In genomic region chr13:112576768-112577167, GRCh38 we compare ENCODE assay signal across 17 cellular contexts. TPM values are rescaled to one million over a fixed set of nuclear protein-coding genes. Genes with fewer than 3 reads are reported as not detected.
DNase-seq lines count a peak whose midpoint lies in the region; ATAC-seq, FAIRE-seq and TF ChIP-seq lines count a peak whose summit lies in the region.
"Had no signal": no experiment of that assay in that cellular context is flagged by ENCODE, and none has a peak within 500 bp of the region (broad histone marks: within the 10 kb centered on the region; RNA-seq: fewer than 3 reads in every experiment).

No MANE protein-coding gene starts in this region.

- CTCF ChIA-PET in HepG2 (lab: Yijun Ruan, JAX; ENCODE audit: low intra/inter-chr PET ratio, low total read pairs): no interaction called here

- BruUV-seq in HepG2 (replicated peaks; lab: Mats Ljungman, UMichigan): no TSS peak

- H3K36me3 Mint-ChIP-seq in astrocyte (ENCODE audit: low read depth, unreplicated experiment): peaks cover 8% of the 10 kb centered on the region

- no peak overlapping the region for H3K4me3 ChIP-seq in liver (ENCODE audit: low read depth in 1 of 3, low read length in 3 of 3)
- H3K4me3 ChIP-seq in HepG2 (replicated peaks in 1 of 3; ENCODE audit: insufficient read depth in 1 of 3, low read depth in 2 of 3, low read length in 3 of 3): no peak overlapping the region
- H3K4me3 ChIP-seq in astrocyte (ENCODE audit: insufficient read depth, low read depth, low read length): no peak overlapping the region

- POLR2A ChIA-PET in HepG2 (lab: Yijun Ruan, JAX): no interaction called here

- TF ChIP-seq RAD21 in liver (IDR thresholded peaks at IDR 0.05) (no peak), HepG2 (CRISPR knock-in tag; IDR thresholded peaks at IDR 0.05) (no peak)

- TF ChIP-seq CTCF in liver (IDR thresholded peaks at IDR 0.05; ENCODE audit: low read depth, low read length, missing input control) (no peak), HepG2 (CRISPR knock-in tag; IDR thresholded peaks at IDR 0.05) (no peak), astrocyte (IDR thresholded peaks at IDR 0.05; ENCODE audit: insufficient read depth, low read depth, low read length) (no peak)

- H3K36me3 ChIP-seq in liver (ENCODE audit: control insufficient read depth in 4 of 4, insufficient read depth in 3 of 4, low read depth in 1 of 4, low read length in 3 of 4) (no peaks in the 10 kb centered on the region), HepG2 (replicated peaks in 1 of 2; ENCODE audit: control insufficient read depth in 1 of 2, insufficient read depth in 2 of 2, low read length in 2 of 2) (no peaks in the 10 kb centered on the region), astrocyte (ENCODE audit: insufficient read depth, low read length) (no peaks in the 10 kb centered on the region)

- peaks cover 13% of the 10 kb centered on the region for H3K4me1 Mint-ChIP-seq in astrocyte (ENCODE audit: low read depth, unreplicated experiment)
- H3K4me1 Mint-ChIP-seq in stimulated activated naive CD8-positive, alpha-beta T cell treated with anti-CD3 and anti-CD28 coated beads, Interleukin-15, amount 100 ng/mL, for 72 hours: peaks cover 55% of the 10 kb centered on the region

- intact Hi-C loops in HepG2 (cut with micrococcal nuclease; ENCODE audit: unreplicated experiment): no loop called here

- no peak overlapping the region for H3K4me3 Mint-ChIP-seq in astrocyte (ENCODE audit: unreplicated experiment)
- no peak overlapping the region for H3K4me3 Mint-ChIP-seq in stimulated activated naive CD8-positive, alpha-beta T cell treated with anti-CD3 and anti-CD28 coated beads, Interleukin-15, amount 100 ng/mL, for 72 hours
- H3K4me3 Mint-ChIP-seq: B cell; CD4-positive, alpha-beta T cell had no signal

- H3K9me3 ChIP-seq in liver (ENCODE audit: control insufficient read depth in 4 of 4, low read length in 3 of 4) (no peaks in the 10 kb centered on the region), HepG2 (ENCODE audit: low read length) (no peaks in the 10 kb centered on the region), astrocyte (ENCODE audit: insufficient read depth, low read depth, low read length) (no peaks in the 10 kb centered on the region)

- H3K27me3 ChIP-seq in liver (ENCODE audit: control insufficient read depth in 4 of 4, insufficient read depth in 4 of 4, low read length in 3 of 4) (no peaks in the 10 kb centered on the region), HepG2 (ENCODE audit: control insufficient read depth in 1 of 2, insufficient read depth in 2 of 2, low read length in 2 of 2) (no peaks in the 10 kb centered on the region), astrocyte (ENCODE audit: insufficient read depth, low read length) (no peaks in the 10 kb centered on the region)

- TF ChIP-seq POLR2A in HepG2 (IDR thresholded peaks at IDR 0.05; ENCODE audit: insufficient read depth in 1 of 2, low read depth in 2 of 2, low read length in 2 of 2): no peak

- H4K20me1 ChIP-seq in HepG2 (ENCODE audit: insufficient read depth, low read length) (no peaks in the 10 kb centered on the region; the same call in 1 of the 2 replicates), astrocyte (ENCODE audit: insufficient read depth, low read length) (peaks cover 54% of the 10 kb centered on the region)

- peaks cover 12% of the 10 kb centered on the region for H3K9me3 Mint-ChIP-seq in astrocyte (ENCODE audit: unreplicated experiment)
- peaks cover 0 to 7% of the 10 kb centered on the region in 2 donors for H3K9me3 Mint-ChIP-seq in stimulated activated naive CD8-positive, alpha-beta T cell treated with anti-CD3 and anti-CD28 coated beads, Interleukin-15, amount 100 ng/mL, for 72 hours
- H3K9me3 Mint-ChIP-seq: CD4-positive, alpha-beta T cell had no signal

- no peak overlapping the region for H3K27ac ChIP-seq in liver (ENCODE audit: low read depth in 1 of 2, low read length in 2 of 2)
- H3K27ac ChIP-seq in HepG2 (ENCODE audit: extremely low read length, insufficient read depth, low read length): no peak overlapping the region
- no peak overlapping the region for H3K27ac ChIP-seq in astrocyte (ENCODE audit: low read depth, low read length)

- no peak for TF ChIP-seq EP300 in HepG2 (IDR thresholded peaks at IDR 0.05; ENCODE audit: low read depth in 2 of 2, low read length in 2 of 2)
- no peak for TF ChIP-seq EP300 in HepG2 (CRISPR knock-in tag; IDR thresholded peaks at IDR 0.05; ENCODE audit: borderline replicate concordance)

- H3K27ac Mint-ChIP-seq in astrocyte (ENCODE audit: unreplicated experiment): peak overlapping the region; percentile 14
- no peak overlapping the region for H3K27ac Mint-ChIP-seq in stimulated activated naive CD8-positive, alpha-beta T cell treated with anti-CD3 and anti-CD28 coated beads, Interleukin-15, amount 100 ng/mL, for 72 hours
- H3K27ac Mint-ChIP-seq: B cell; CD4-positive, alpha-beta T cell; IgD-negative memory B cell had no signal

- in situ Hi-C loops in HepG2 (cut with HindIII; ENCODE audit: extremely low pct_ligation_motif_present, low pct_unique_long_range_greater_than_20kb): no loop called here

- no peak overlapping the region for H3K9ac ChIP-seq in liver (ENCODE audit: low read depth in 1 of 2, low read length in 2 of 2)
- no peak overlapping the region for H3K9ac ChIP-seq in HepG2 (ENCODE audit: insufficient read depth, low read depth, low read length)
- H3K9ac ChIP-seq in astrocyte (ENCODE audit: low read length): no peak overlapping the region

- DNase-seq in HepG2 (ENCODE audit: low spot score) (no peak), astrocyte (ENCODE audit: low read depth) (no peak)
- DNase-seq in stimulated activated naive CD8-positive, alpha-beta T cell treated with anti-CD3 and anti-CD28 coated beads, Interleukin-15, amount 100 ng/mL, for 72 hours: no peak
- DNase-seq: C1 segment of cervical spinal cord; Calu3; CD4-positive, alpha-beta T cell; DMS 273 treated with DMSO at 0.1 percent for 48 hours; EL had no signal

- FAIRE-seq in HepG2 (lab: Jason Lieb, UNC) (no peak), astrocyte (lab: Jason Lieb, UNC) (no peak), islet of Langerhans (lab: Jason Lieb, UNC) (peak; percentile 60)
- FAIRE-seq: A204.1, G401.6 had no signal

- H2AFZ ChIP-seq in HepG2 (ENCODE audit: low read length): no peak overlapping the region
- H2AFZ ChIP-seq in astrocyte (ENCODE audit: low read depth, low read length): no peak overlapping the region

- H3K79me2 ChIP-seq in HepG2 (ENCODE audit: insufficient read depth, low read length) (peaks cover 81% of the 10 kb centered on the region), astrocyte (ENCODE audit: insufficient read depth, low read length) (peaks cover 93% of the 10 kb centered on the region)

- H3K4me2 ChIP-seq in HepG2 (ENCODE audit: low read depth, low read length) (no peak overlapping the region), astrocyte (ENCODE audit: low read length) (no peak overlapping the region)

- H3K4me1 ChIP-seq in liver (ENCODE audit: control insufficient read depth in 4 of 4, insufficient read depth in 4 of 4, low read length in 3 of 4) (peaks cover 0 to 23% (median 10%) of the 10 kb centered on the region in 4 donors), HepG2 (ENCODE audit: insufficient read depth, low read length) (peaks cover 20% of the 10 kb centered on the region), astrocyte (ENCODE audit: insufficient read depth, low read length) (no peaks in the 10 kb centered on the region)

- H3K27me3 Mint-ChIP-seq in astrocyte (ENCODE audit: low read depth, unreplicated experiment): no peaks in the 10 kb centered on the region
- H3K27me3 Mint-ChIP-seq in stimulated activated naive CD8-positive, alpha-beta T cell treated with anti-CD3 and anti-CD28 coated beads, Interleukin-15, amount 100 ng/mL, for 72 hours: no peaks in the 10 kb centered on the region
- H3K27me3 Mint-ChIP-seq: B cell; CD4-positive, alpha-beta T cell; IgD-negative memory B cell had no signal

- no peak for ATAC-seq in HepG2
- ATAC-seq in GM18511 (IDR thresholded peaks at IDR 0.05; ENCODE audit: unreplicated experiment): no peak
- ATAC-seq in stimulated activated naive CD8-positive, alpha-beta T cell treated with anti-CD3 and anti-CD28 coated beads, Interleukin-15, amount 100 ng/mL, for 72 hours: no peak
- ATAC-seq in HG02973 (IDR thresholded peaks at IDR 0.05; ENCODE audit: unreplicated experiment): no peak
- ATAC-seq: HCT116 had no signal

TF ChIP-seq in liver, 16 proteins besides CTCF, POLR2A, EP300 and RAD21:
- TF ChIP-seq YY1 (IDR thresholded peaks at IDR 0.05) (no peak), HNF4G (IDR thresholded peaks at IDR 0.05) (no peak), HNF4A (conservative IDR thresholded peaks at IDR 0.05) (peak; percentile 15 to 43)

TF ChIP-seq in HepG2, 621 proteins besides CTCF, POLR2A, EP300 and RAD21 (continues in another document):
- no peak for TF ChIP-seq ZFYVE20 (CRISPR knock-in tag; IDR thresholded peaks at IDR 0.05; ENCODE audit: borderline replicate concordance, low read depth)

RNA-seq across cellular contexts. Expression of gene TUBGCP3, which starts 11.2 kb away (rescaled TPM):
- 10 to 100 TPM; 24.8 to 31.0 TPM for total RNA-seq in liver
- 1 to 10 TPM; 6.7 to 9.8 TPM for polyA plus RNA-seq in liver
- total RNA-seq in HepG2 (2016; rRNA removed; fragmentation: Illumina TruSeq; extraction: Trizol): 15.5 and 18.4 TPM in 2 replicates
- 26.3 and 26.8 TPM in 2 replicates for total RNA-seq in HepG2 (2016; cell fraction: cytosol; rRNA removed; fragmentation: Illumina TruSeq; extraction: Trizol; ENCODE audit: low read depth)
- 16.3 and 16.7 TPM in 2 replicates for total RNA-seq in HepG2 (2016; cell fraction: insoluble cytoplasmic fraction; rRNA removed; fragmentation: Illumina TruSeq; extraction: Trizol)
- 20.4 and 21.8 TPM in 2 replicates for total RNA-seq in HepG2 (2016; cell fraction: membrane; rRNA removed; fragmentation: Illumina TruSeq; extraction: Trizol)
- total RNA-seq in HepG2 (2016; cell fraction: nucleus; rRNA removed; fragmentation: Illumina TruSeq; extraction: Trizol): 29.7 and 32.9 TPM in 2 replicates
- polyA plus RNA-seq in HepG2 (2011; rRNA removed): 12.6 and 13.3 TPM in 2 replicates
- polyA plus RNA-seq in HepG2 (2011; cell fraction: cytosol; rRNA removed): 13.0 and 16.2 TPM in 2 replicates
- 37.9 and 38.9 TPM in 2 replicates for polyA plus RNA-seq in HepG2 (2011; cell fraction: nucleus; rRNA removed)
- 12.7 and 13.6 TPM in 2 replicates for polyA plus RNA-seq in HepG2 (2012)
- polyA plus RNA-seq in HepG2 (2016; cell fraction: cytosol; fragmentation: Illumina TruSeq; extraction: Trizol; ENCODE audit: low read depth): 1.8 and 2.2 TPM in 2 replicates
- polyA plus RNA-seq in HepG2 (2016; cell fraction: insoluble cytoplasmic fraction; fragmentation: Illumina TruSeq; extraction: Trizol; ENCODE audit: low read depth): 17.9 and 19.3 TPM in 2 replicates
- polyA plus RNA-seq in HepG2 (2016; cell fraction: membrane; fragmentation: Illumina TruSeq; extraction: Trizol; ENCODE audit: low read depth): 5.5 TPM in 2 replicates
- polyA plus RNA-seq in HepG2 (2016; cell fraction: nucleus; fragmentation: Illumina TruSeq; extraction: Trizol; ENCODE audit: insufficient read depth, low read depth): 27.6 and 28.8 TPM in 2 replicates
- polyA minus RNA-seq in HepG2 (2011; rRNA and poly(A)+ RNA removed; ENCODE audit: low replicate concordance): 31.5 and 65.3 TPM in 2 replicates
- polyA minus RNA-seq in HepG2 (2011; cell fraction: cytosol; rRNA and poly(A)+ RNA removed): 9.6 and 11.7 TPM in 2 replicates
- 67.3 and 70.4 TPM in 2 replicates for polyA minus RNA-seq in HepG2 (2011; cell fraction: nucleus; rRNA and poly(A)+ RNA removed)
- total RNA-seq in astrocyte: 13.9 and 14.0 TPM in 2 replicates
